25 cellular contexts compared by ENCODE assay signal in genomic region chr10:65416094-65416493, GRCh38.
A peak's percentile ranks its signal among the peaks of the same experiment; 100 is the strongest.
DNase-seq lines count a peak whose midpoint lies in the region; ATAC-seq, FAIRE-seq and TF ChIP-seq lines count a peak whose summit lies in the region.
"Had no signal": no experiment of that assay in that cellular context is flagged by ENCODE, and none has a peak within 500 bp of the region (broad histone marks: within the 10 kb centered on the region; RNA-seq: fewer than 3 reads in every experiment).

No MANE protein-coding gene starts in this region.

- POLR2A ChIA-PET in MCF 10A (lab: Yijun Ruan, JAX) = interaction anchor here (1.2 kb wide), 1 partner anchor 14 kb away, joined by 3 read pairs; no protein-coding TSS in a partner anchor

- WGBS in mammary epithelial cell (ENCODE audit: low coverage, missing lambda C conversion rate) = 0% methylated on average over 1 of the region's 1 CpG

- H3K36me3 Mint-ChIP-seq in MCF 10A (ENCODE audit: insufficient read depth, unreplicated experiment) (no peaks in the 10 kb centered on the region), chondrocyte (ENCODE audit: low read depth) (no peaks in the 10 kb centered on the region)
- no peaks in the 10 kb centered on the region for H3K36me3 Mint-ChIP-seq in stimulated activated memory B cell treated with anti-CD40 and anti-IgM and Interleukin-4, amounts not matched to agents 10 μg/mL and 1 μg/mL and 100 μg/mL, for 72 hours
- H3K36me3 Mint-ChIP-seq: CD14-positive monocyte; CD8-positive, alpha-beta memory T cell had no signal

- DNase-seq in MCF 10A (ENCODE audit: unreplicated experiment) (no peak), mammary epithelial cell (no peak), chondrocyte (ENCODE audit: low spot score) (no peak), lung microvascular endothelial cell (ENCODE audit: low read depth in 2 of 2) (peak; percentile 8 to 33), urothelium cell line (ENCODE audit: low spot score) (peak; percentile 14), HK-2 (ENCODE audit: unreplicated experiment) (no peak), Right ventricle myocardium superior (no peak)
- DNase-seq: ACHN; BE2C; CD8-positive, alpha-beta memory T cell; DMS 273 treated with DMSO at 0.1 percent for 48 hours; DMS79; EL; GDM1; MM.1S; NCI-H2029 treated with DMSO at 0.1 percent for 48 hours; NCI-H446 treated with DMSO at 0.1 percent for 48 hours; NCI-H526; PC-9 had no signal

- intact Hi-C loops in MCF 10A (cut with micrococcal nuclease) (no loop called here), mammary epithelial cell (cut with micrococcal nuclease) (no loop called here), Right ventricle myocardium superior (cut with DNase I) (no loop called here)

- no peak overlapping the region for H3K4me2 ChIP-seq in mammary epithelial cell (ENCODE audit: insufficient read depth, low read depth, low read length)
- H3K4me2 ChIP-seq: PC-9 had no signal

- no peaks in the 10 kb centered on the region for H3K27me3 ChIP-seq in mammary epithelial cell (ENCODE audit: insufficient read depth, low read length)
- H3K27me3 ChIP-seq: BE2C had no signal

- no peak overlapping the region for H3K4me3 ChIP-seq in mammary epithelial cell (replicated peaks in 1 of 3; ENCODE audit: insufficient read depth in 1 of 3, low read depth in 2 of 3, low read length in 3 of 3)
- H3K4me3 ChIP-seq: GM12878, K562, PC-9 had no signal

- H3K27ac ChIP-seq in mammary epithelial cell (ENCODE audit: insufficient read depth, low read depth, low read length) = no peak overlapping the region
- H3K27ac ChIP-seq: 22Rv1, PC-9 had no signal

- TF ChIP-seq CTCF in MCF 10A (IDR thresholded peaks at IDR 0.05; ENCODE audit: unreplicated experiment) = no peak
- TF ChIP-seq CTCF in mammary epithelial cell (conservative IDR thresholded peaks at IDR 0.05 in 1 of 2, IDR thresholded peaks at IDR 0.05 in 1 of 2; ENCODE audit: extremely low read depth in 1 of 2, insufficient read depth in 1 of 2, low read depth in 1 of 2, low read length in 2 of 2) = no peak
- no peak for TF ChIP-seq CTCF in chondrocyte (IDR thresholded peaks at IDR 0.05)

- BruUV-seq in MCF 10A (replicated peaks; lab: Mats Ljungman, UMichigan) = no TSS peak
- BruUV-seq in mammary epithelial cell (replicated peaks; lab: Mats Ljungman, UMichigan) = no TSS peak

- H3K9me3 Mint-ChIP-seq in MCF 10A (ENCODE audit: unreplicated experiment) (no peaks in the 10 kb centered on the region), chondrocyte (ENCODE audit: low read depth) (peaks cover 17% of the 10 kb centered on the region)
- H3K9me3 Mint-ChIP-seq in stimulated activated memory B cell treated with anti-CD40 and anti-IgM and Interleukin-4, amounts not matched to agents 10 μg/mL and 1 μg/mL and 100 μg/mL, for 72 hours = peaks cover 7% of the 10 kb centered on the region

- H3K4me1 Mint-ChIP-seq in MCF 10A (ENCODE audit: insufficient read depth, unreplicated experiment) (peaks cover 15% of the 10 kb centered on the region), chondrocyte (ENCODE audit: low read depth) (peaks cover 31% of the 10 kb centered on the region)
- no peaks in the 10 kb centered on the region for H3K4me1 Mint-ChIP-seq in stimulated activated memory B cell treated with anti-CD40 and anti-IgM and Interleukin-4, amounts not matched to agents 10 μg/mL and 1 μg/mL and 100 μg/mL, for 72 hours
- H3K4me1 Mint-ChIP-seq: CD14-positive monocyte; CD8-positive, alpha-beta memory T cell had no signal

- no peaks in the 10 kb centered on the region for H3K36me3 ChIP-seq in mammary epithelial cell (ENCODE audit: insufficient read depth, low read length)
- H3K36me3 ChIP-seq: BE2C had no signal

- CTCF ChIA-PET in MCF 10A (lab: Yijun Ruan, JAX) (interaction anchor here (1.3 kb wide), 1 partner anchor 16 kb away, joined by 3 read pairs; no protein-coding TSS in a partner anchor), mammary epithelial cell (lab: Charles Lee; ENCODE audit: low non-redundant PET) (no interaction called here)

- no peak for ATAC-seq in stimulated activated memory B cell treated with anti-CD40 and anti-IgM and Interleukin-4, amounts not matched to agents 10 μg/mL and 1 μg/mL and 100 μg/mL, for 72 hours
- ATAC-seq in Right ventricle myocardium superior (ENCODE audit: poor library complexity) = no peak
- ATAC-seq: GM12878, K562, Right ventricle myocardium inferior had no signal

- no peak overlapping the region for H3K9ac ChIP-seq in mammary epithelial cell (ENCODE audit: insufficient read depth, low read length)

- no peaks in the 10 kb centered on the region for H3K9me3 ChIP-seq in mammary epithelial cell (replicated peaks; ENCODE audit: insufficient read depth, low read length)
- H3K9me3 ChIP-seq: BE2C had no signal

- H3K4me1 ChIP-seq in mammary epithelial cell (ENCODE audit: insufficient read depth, low read length) = peaks cover 6% of the 10 kb centered on the region
- H3K4me1 ChIP-seq: BE2C had no signal

- in situ Hi-C loops in mammary epithelial cell (cut with MboI; ENCODE audit: low sequenced_read_pairs in 2 of 2) = no loop called here

- H2AFZ ChIP-seq in mammary epithelial cell (ENCODE audit: low read depth, low read length) = no peak overlapping the region
- H2AFZ ChIP-seq: PC-9 had no signal

- H3K27ac Mint-ChIP-seq in MCF 10A (ENCODE audit: low read depth, unreplicated experiment) = peak overlapping the region; percentile 47
- peak overlapping the region; percentile 52 for H3K27ac Mint-ChIP-seq in chondrocyte (ENCODE audit: unreplicated experiment)
- no peak overlapping the region for H3K27ac Mint-ChIP-seq in stimulated activated memory B cell treated with anti-CD40 and anti-IgM and Interleukin-4, amounts not matched to agents 10 μg/mL and 1 μg/mL and 100 μg/mL, for 72 hours
- H3K27ac Mint-ChIP-seq: CD14-positive monocyte; CD8-positive, alpha-beta memory T cell had no signal

- H3K27me3 Mint-ChIP-seq in MCF 10A (ENCODE audit: insufficient read depth, unreplicated experiment) (no peaks in the 10 kb centered on the region), chondrocyte (ENCODE audit: low read depth) (no peaks in the 10 kb centered on the region)
- H3K27me3 Mint-ChIP-seq in stimulated activated memory B cell treated with anti-CD40 and anti-IgM and Interleukin-4, amounts not matched to agents 10 μg/mL and 1 μg/mL and 100 μg/mL, for 72 hours = no peaks in the 10 kb centered on the region

- dilution Hi-C loops in mammary epithelial cell (cut with HindIII; ENCODE audit: low sequenced_read_pairs) = no loop called here

- no peaks in the 10 kb centered on the region for H3K79me2 ChIP-seq in mammary epithelial cell (ENCODE audit: insufficient read depth, low read length)

- H3K4me3 Mint-ChIP-seq in MCF 10A (ENCODE audit: unreplicated experiment) (no peak overlapping the region), chondrocyte (ENCODE audit: unreplicated experiment) (no peak overlapping the region)
- H3K4me3 Mint-ChIP-seq in stimulated activated memory B cell treated with anti-CD40 and anti-IgM and Interleukin-4, amounts not matched to agents 10 μg/mL and 1 μg/mL and 100 μg/mL, for 72 hours = no peak overlapping the region
- H3K4me3 Mint-ChIP-seq: CD14-positive monocyte; CD8-positive, alpha-beta memory T cell had no signal

- no peaks in the 10 kb centered on the region for H4K20me1 ChIP-seq in mammary epithelial cell (ENCODE audit: insufficient read depth, low read length)

- FAIRE-seq in urothelium cell line (lab: Jason Lieb, UNC) = no peak
- FAIRE-seq: GM12878, K562 had no signal

Comparison
In these comparisons a context has a peak if more than half of its experiments do, and no peak if none do; other contexts are left out.
1. DNase-seq: peak in lung microvascular endothelial cell (2 of 2) and urothelium cell line (single experiment); none in MCF 10A (single experiment), mammary epithelial cell (single experiment), chondrocyte (single experiment), HK-2 (single experiment) and Right ventricle myocardium superior (single experiment).